In the genomic region with DNA sequence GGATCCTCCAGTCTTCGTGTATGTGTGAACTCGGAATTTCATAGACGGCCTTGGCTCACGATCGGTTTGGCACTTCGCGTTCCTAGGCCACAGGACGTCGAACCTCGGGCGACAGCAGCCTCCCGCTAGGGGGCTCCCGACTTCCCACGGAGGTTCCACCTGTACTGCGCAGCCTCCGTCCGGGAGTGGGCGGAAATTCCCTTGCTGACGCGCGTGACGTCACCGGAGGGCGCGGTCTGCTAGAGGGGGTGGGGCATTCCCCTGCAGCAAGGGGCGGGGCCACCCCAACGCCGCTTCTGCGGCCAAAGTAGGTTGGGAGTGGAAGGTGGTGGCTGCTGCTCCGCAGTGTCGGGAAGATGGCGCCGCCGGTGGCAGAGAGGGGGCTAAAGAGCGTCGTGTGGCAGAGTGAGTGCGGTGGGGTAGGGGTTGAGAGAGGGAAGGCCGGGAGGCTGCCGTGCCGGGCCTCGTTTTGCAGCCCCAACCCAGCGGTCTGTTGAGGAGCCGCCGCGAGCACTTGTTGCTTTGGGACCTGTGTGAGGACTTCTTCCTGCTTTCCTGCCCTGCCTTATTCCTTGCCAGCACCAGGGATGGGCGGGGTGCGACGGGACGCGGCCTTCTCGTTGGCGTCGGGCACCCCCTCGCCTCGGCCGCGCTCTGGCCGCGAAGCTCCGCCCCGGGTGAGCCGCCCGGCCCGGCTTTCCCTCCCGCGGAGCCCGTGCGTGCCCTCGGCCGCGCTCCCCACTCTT, we compare ENCODE assay signal across 8 cellular contexts. TPM values are rescaled to one million over a fixed set of nuclear protein-coding genes. Genes with fewer than 3 reads are reported as not detected.
DNase-seq lines count a peak whose midpoint lies in the region; ATAC-seq, FAIRE-seq and TF ChIP-seq lines count a peak whose summit lies in the region.

A gene with protein sequence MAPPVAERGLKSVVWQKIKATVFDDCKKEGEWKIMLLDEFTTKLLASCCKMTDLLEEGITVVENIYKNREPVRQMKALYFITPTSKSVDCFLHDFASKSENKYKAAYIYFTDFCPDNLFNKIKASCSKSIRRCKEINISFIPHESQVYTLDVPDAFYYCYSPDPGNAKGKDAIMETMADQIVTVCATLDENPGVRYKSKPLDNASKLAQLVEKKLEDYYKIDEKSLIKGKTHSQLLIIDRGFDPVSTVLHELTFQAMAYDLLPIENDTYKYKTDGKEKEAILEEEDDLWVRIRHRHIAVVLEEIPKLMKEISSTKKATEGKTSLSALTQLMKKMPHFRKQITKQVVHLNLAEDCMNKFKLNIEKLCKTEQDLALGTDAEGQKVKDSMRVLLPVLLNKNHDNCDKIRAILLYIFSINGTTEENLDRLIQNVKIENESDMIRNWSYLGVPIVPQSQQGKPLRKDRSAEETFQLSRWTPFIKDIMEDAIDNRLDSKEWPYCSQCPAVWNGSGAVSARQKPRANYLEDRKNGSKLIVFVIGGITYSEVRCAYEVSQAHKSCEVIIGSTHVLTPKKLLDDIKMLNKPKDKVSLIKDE (plus strand): TSS at position 293 of the 746 bp plus-strand sequence. CDS start 64 bp downstream, at position 357.

- H3K4me3 ChIP-seq in AG10803 (ENCODE audit: low read length) = peak within 1 kb of the TSS; percentile 95
- peak within 1 kb of the TSS; percentile 81 to 100 (median 96) for H3K4me3 ChIP-seq in keratinocyte (ENCODE audit: control insufficient read depth in 2 of 3, extremely low read depth in 1 of 3, insufficient read depth in 2 of 3, low read depth in 1 of 3, low read length in 3 of 3)

- TF ChIP-seq CTCF in AG10803 (conservative IDR thresholded peaks at IDR 0.05; ENCODE audit: low read length) (peak; percentile 90), keratinocyte (optimal IDR thresholded peaks at IDR 0.05 in 1 of 3, IDR thresholded peaks at IDR 0.05 in 1 of 3, conservative IDR thresholded peaks at IDR 0.05 in 1 of 3; ENCODE audit: extremely low read depth in 1 of 3, insufficient read depth in 2 of 3, low read length in 3 of 3) (peak; percentile 95 to 98 (median 95))

- peak within 1 kb of the TSS; percentile 99 for H3K9ac ChIP-seq in keratinocyte (ENCODE audit: control insufficient read depth, extremely low read depth, insufficient read depth, low read length)

- no peaks in the 10 kb centered on the region for H4K20me1 ChIP-seq in keratinocyte (ENCODE audit: control insufficient read depth, extremely low read depth, insufficient read depth, low read length)

- DNase-seq in AG10803 (ENCODE audit: low read depth) = peak; percentile 97
- DNase-seq in NCI-H446 (lab: John Stamatoyannopoulos, UW) = peak; percentile 98 to 100
- DNase-seq in cerebellar nuclear complex (lab: John Stamatoyannopoulos, UW) = peak; percentile 81 to 86
- peak; percentile 92 for DNase-seq in keratinocyte (ENCODE audit: low read depth, low spot score)
- peak; percentile 100 for DNase-seq in stimulated activated CD4-positive, alpha-beta T cell treated with anti-CD3 and anti-CD28 coated beads, Interleukin-15, amount 100 ng/mL, for 24 hours

- H3K4me2 ChIP-seq in keratinocyte (ENCODE audit: control insufficient read depth, extremely low read depth, insufficient read depth, low read depth, low read length) = peak within 1 kb of the TSS; percentile 82

- peaks cover 0 to 2% of the 10 kb centered on the region in 2 experiments for H3K36me3 ChIP-seq in keratinocyte (ENCODE audit: control insufficient read depth in 2 of 2, extremely low read depth in 1 of 2, insufficient read depth in 2 of 2, low read length in 2 of 2)

- H2AFZ ChIP-seq in keratinocyte (ENCODE audit: control insufficient read depth, low read length) = peak within 1 kb of the TSS; percentile 92

- H3K9me1 ChIP-seq in keratinocyte (ENCODE audit: control insufficient read depth, extremely low read depth, insufficient read depth, low read length) = peaks cover 2% of the 10 kb centered on the region

- peak; percentile 93 for FAIRE-seq in keratinocyte (lab: Jason Lieb, UNC)

- ATAC-seq in GM19023 (IDR thresholded peaks at IDR 0.05; ENCODE audit: unreplicated experiment) (peak; percentile 90), HG03342 (IDR thresholded peaks at IDR 0.05; ENCODE audit: unreplicated experiment) (peak; percentile 84)
- peak; percentile 94 for ATAC-seq in activated CD4-positive, CD25-positive, alpha-beta regulatory T cell treated with anti-CD3 and anti-CD28 coated beads, Interleukin-2, amount 50 U/mL, for 24 hours

- peaks cover 19% of the 10 kb centered on the region for H3K4me1 ChIP-seq in keratinocyte (ENCODE audit: control insufficient read depth, extremely low read depth, insufficient read depth, low read length)

- H3K27ac ChIP-seq in keratinocyte (ENCODE audit: control insufficient read depth, insufficient read depth, low read length) = peak within 1 kb of the TSS; percentile 97

- dilution Hi-C loops in keratinocyte (cut with MboI; ENCODE audit: extremely low pct_ligation_motif_present, low sequenced_read_pairs) = no loop called here

- H3K79me2 ChIP-seq in keratinocyte (ENCODE audit: control insufficient read depth, insufficient read depth, low read length) = peaks cover 34% of the 10 kb centered on the region

- H3K27me3 ChIP-seq in keratinocyte (ENCODE audit: control insufficient read depth, extremely low read depth, insufficient read depth, low read length) = no peaks in the 10 kb centered on the region

- H3K9me3 ChIP-seq in keratinocyte (ENCODE audit: control insufficient read depth, low read depth, low read length) = no peaks in the 10 kb centered on the region

RNA-seq across cellular contexts. Expression of the gene that starts here (rescaled TPM):
- 18.4 to 36.3 TPM (median 20.2 TPM) in 3 replicates for polyA plus RNA-seq in keratinocyte
- polyA plus RNA-seq in keratinocyte (2011; ENCODE audit: low read depth) = 69.0 TPM
- 12.2 and 23.4 TPM in 2 replicates for polyA plus RNA-seq in keratinocyte (2011; cell fraction: cytosol; rRNA removed)
- 22.1 and 39.5 TPM in 2 replicates for polyA plus RNA-seq in keratinocyte (2011; cell fraction: nucleus; rRNA removed)
- 19.5 and 26.1 TPM in 2 replicates for polyA plus RNA-seq in keratinocyte (2012; ENCODE audit: low replicate concordance)
- 1.9 to 20.0 TPM (median 6.7 TPM) in 3 replicates for polyA minus RNA-seq in keratinocyte
- 23.4 TPM for polyA minus RNA-seq in keratinocyte (2011; cell fraction: cytosol; rRNA and poly(A)+ RNA removed)
- 13.5 and 26.2 TPM in 2 replicates for polyA minus RNA-seq in keratinocyte (2011; cell fraction: nucleus; rRNA and poly(A)+ RNA removed)

Comparison
In these comparisons a context has a peak if more than half of its experiments do, and no peak if none do; other contexts are left out.
1. Peak in every context shown above with its lines: DNase-seq, ATAC-seq, H3K4me3 ChIP-seq and H3K27ac ChIP-seq.